1 cellular context compared by ENCODE assay signal in the genomic region with DNA sequence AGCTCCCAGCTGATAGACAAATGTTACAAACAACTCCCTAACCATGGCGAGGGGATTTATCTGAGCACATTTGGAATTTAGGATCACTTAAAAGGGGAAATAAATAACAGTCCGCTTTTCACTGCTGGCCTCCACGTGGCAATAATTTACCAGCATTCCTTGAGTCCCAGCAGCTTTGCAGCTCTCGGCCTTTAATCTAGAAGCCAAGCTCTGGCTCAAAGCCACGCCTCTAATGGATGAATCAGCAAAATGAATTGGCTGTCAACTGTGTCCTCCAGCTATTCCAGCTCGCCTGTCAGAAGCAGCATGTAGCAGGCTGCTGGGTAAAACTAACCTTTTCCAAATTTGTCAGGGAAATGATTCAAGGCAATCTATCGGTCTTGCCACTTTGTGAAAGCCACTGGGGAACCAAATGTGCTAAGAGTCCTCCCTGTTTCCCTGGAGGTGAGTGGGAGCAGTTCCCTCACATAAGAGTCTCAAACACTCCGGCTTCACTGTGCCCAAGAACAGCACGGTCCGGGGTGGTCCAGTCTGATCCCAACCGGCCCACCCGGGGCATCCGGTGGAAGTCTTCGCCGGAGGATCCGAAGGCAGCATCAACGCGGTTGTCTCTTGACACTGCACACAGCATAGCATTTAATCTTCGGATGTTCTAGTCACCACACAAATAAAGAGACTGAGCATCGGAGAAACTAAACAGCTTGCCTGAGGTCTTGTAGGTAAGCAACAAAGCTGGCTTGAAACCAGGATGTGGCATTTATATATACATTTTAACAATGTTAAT.
TF ChIP-seq lines count a peak whose summit lies in the region.

No MANE protein-coding gene starts in this region.

TF ChIP-seq in A549, 52 proteins besides CTCF, POLR2A, EP300 and RAD21 (continued from another document):
- TF ChIP-seq, protein P1, sequence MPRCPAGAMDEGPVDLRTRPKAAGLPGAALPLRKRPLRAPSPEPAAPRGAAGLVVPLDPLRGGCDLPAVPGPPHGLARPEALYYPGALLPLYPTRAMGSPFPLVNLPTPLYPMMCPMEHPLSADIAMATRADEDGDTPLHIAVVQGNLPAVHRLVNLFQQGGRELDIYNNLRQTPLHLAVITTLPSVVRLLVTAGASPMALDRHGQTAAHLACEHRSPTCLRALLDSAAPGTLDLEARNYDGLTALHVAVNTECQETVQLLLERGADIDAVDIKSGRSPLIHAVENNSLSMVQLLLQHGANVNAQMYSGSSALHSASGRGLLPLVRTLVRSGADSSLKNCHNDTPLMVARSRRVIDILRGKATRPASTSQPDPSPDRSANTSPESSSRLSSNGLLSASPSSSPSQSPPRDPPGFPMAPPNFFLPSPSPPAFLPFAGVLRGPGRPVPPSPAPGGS (IDR thresholded peaks at IDR 0.05), result no peak; the same call in 2 of the 3 replicates
- TF ChIP-seq NPAS2 (CRISPR knock-in tag; IDR thresholded peaks at IDR 0.05; ENCODE audit: borderline replicate concordance) (no peak), MAZ (IDR thresholded peaks at IDR 0.05; ENCODE audit: borderline replicate concordance, low read depth, low read length) (no peak), CHD2 (IDR thresholded peaks at IDR 0.05; ENCODE audit: low read length, partially characterized antibody) (no peak), FOSL2 (IDR thresholded peaks at IDR 0.05) (0 out of 2 replicates have a peak, but pooled peaks have one; percentile 47), FOSL2 (CRISPR knock-in tag; IDR thresholded peaks at IDR 0.05) (peak; percentile 73), EHMT2 (IDR thresholded peaks at IDR 0.05; ENCODE audit: low read depth) (no peak), JUN (IDR thresholded peaks at IDR 0.05) (peak; percentile 62 to 68; a peak in 3 of 5 replicates), SREBF2 (IDR thresholded peaks at IDR 0.05) (no peak), KDM5A (IDR thresholded peaks at IDR 0.05) (no peak), RFX5 (IDR thresholded peaks at IDR 0.05) (0 out of 2 replicates have a peak, but pooled peaks have one; percentile 30), TFCP2L1 (CRISPR knock-in tag; IDR thresholded peaks at IDR 0.05) (no peak), HOXA7 (CRISPR knock-in tag; IDR thresholded peaks at IDR 0.05) (no peak), HOXB13 (CRISPR knock-in tag; IDR thresholded peaks at IDR 0.05; ENCODE audit: low read depth) (no peak), E2F6 (IDR thresholded peaks at IDR 0.05; ENCODE audit: borderline replicate concordance, low read depth) (peak; percentile 63), JUNB (IDR thresholded peaks at IDR 0.05) (peak; percentile 56; the same call in 1 of the 2 replicates), SMC3 (IDR thresholded peaks at IDR 0.05) (peak; percentile 13; the same call in 2 of the 3 replicates), FOXS1 (CRISPR knock-in tag; IDR thresholded peaks at IDR 0.05) (no peak), HDAC2 (IDR thresholded peaks at IDR 0.05) (no peak), TP53 (CRISPR knock-in tag; IDR thresholded peaks at IDR 0.05) (no peak), RNF2 (IDR thresholded peaks at IDR 0.05; ENCODE audit: borderline replicate concordance, low read depth) (no peak), FOSB (CRISPR knock-in tag; IDR thresholded peaks at IDR 0.05) (no peak), BHLHE40 (IDR thresholded peaks at IDR 0.05; ENCODE audit: low read depth, low read length) (no peak), NR3C1 (IDR thresholded peaks at IDR 0.05) (no peak), CBX8 (IDR thresholded peaks at IDR 0.05) (no peak), ELK1 (IDR thresholded peaks at IDR 0.05; ENCODE audit: low read depth, low read length) (no peak), PHF8 (IDR thresholded peaks at IDR 0.05; ENCODE audit: borderline replicate concordance, low read depth) (no peak), ESRRA (IDR thresholded peaks at IDR 0.05; ENCODE audit: borderline replicate concordance, low read length) (no peak), CBX2 (IDR thresholded peaks at IDR 0.05; ENCODE audit: borderline replicate concordance, low read depth) (no peak), MAFK (IDR thresholded peaks at IDR 0.05; ENCODE audit: partially characterized antibody) (peak; percentile 99), PBX3 (IDR thresholded peaks at IDR 0.05) (no peak), HEYL (CRISPR knock-in tag; IDR thresholded peaks at IDR 0.05) (no peak), CEBPB (IDR thresholded peaks at IDR 0.05) (no peak), NFE2L2 (conservative IDR thresholded peaks at IDR 0.05; ENCODE audit: low read length) (peak; percentile 74), ZSCAN20 (CRISPR knock-in tag; IDR thresholded peaks at IDR 0.05) (no peak), EHF (CRISPR knock-in tag; IDR thresholded peaks at IDR 0.05) (no peak), MYC (IDR thresholded peaks at IDR 0.05; ENCODE audit: borderline replicate concordance, low read length) (peak; percentile 56; the same call in 1 of the 2 replicates)
- TF ChIP-seq, protein P2, sequence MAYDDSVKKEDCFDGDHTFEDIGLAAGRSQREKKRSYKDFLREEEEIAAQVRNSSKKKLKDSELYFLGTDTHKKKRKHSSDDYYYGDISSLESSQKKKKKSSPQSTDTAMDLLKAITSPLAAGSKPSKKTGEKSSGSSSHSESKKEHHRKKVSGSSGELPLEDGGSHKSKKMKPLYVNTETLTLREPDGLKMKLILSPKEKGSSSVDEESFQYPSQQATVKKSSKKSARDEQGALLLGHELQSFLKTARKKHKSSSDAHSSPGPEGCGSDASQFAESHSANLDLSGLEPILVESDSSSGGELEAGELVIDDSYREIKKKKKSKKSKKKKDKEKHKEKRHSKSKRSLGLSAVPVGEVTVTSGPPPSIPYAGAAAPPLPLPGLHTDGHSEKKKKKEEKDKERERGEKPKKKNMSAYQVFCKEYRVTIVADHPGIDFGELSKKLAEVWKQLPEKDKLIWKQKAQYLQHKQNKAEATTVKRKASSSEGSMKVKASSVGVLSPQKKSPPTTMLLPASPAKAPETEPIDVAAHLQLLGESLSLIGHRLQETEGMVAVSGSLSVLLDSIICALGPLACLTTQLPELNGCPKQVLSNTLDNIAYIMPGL (CRISPR knock-in tag; IDR thresholded peaks at IDR 0.05; ENCODE audit: borderline replicate concordance), result no peak
TF ChIP-seq in A549: peak in this region for 14.
